Comparison of ENCODE assay signal across 15 cellular contexts in the genomic region with DNA sequence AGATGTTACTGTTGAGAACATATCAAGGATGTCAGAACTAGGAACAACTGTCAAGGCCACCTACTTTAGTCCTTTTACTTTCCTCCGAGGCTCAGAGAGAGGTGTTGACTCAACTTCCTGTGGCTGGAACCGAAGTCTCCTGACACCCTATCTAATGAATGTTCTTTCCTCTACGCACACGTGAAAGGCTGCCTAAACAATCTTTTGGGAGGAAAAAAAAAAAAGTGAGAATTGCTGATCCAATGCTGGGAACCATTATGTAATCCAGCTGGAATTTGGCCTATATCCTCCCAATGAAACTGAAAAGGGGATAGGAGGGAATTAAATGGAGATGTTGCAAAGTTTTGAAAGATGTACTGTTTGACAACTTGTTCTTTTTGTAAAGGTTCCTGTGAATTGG. TPM values are rescaled to one million over a fixed set of nuclear protein-coding genes. Genes with fewer than 3 reads are reported as not detected.
DNase-seq lines count a peak whose midpoint lies in the region; ATAC-seq, FAIRE-seq and TF ChIP-seq lines count a peak whose summit lies in the region.
"Had no signal": no experiment of that assay in that cellular context is flagged by ENCODE, and none has a peak within 500 bp of the region (broad histone marks: within the 10 kb centered on the region; RNA-seq: fewer than 3 reads in every experiment).

No MANE protein-coding gene starts in this region.

- peaks cover 36% of the 10 kb centered on the region for H3K4me1 Mint-ChIP-seq in astrocyte (ENCODE audit: low read depth, unreplicated experiment)

- no peaks in the 10 kb centered on the region for H3K36me3 Mint-ChIP-seq in astrocyte (ENCODE audit: low read depth, unreplicated experiment)

- TF ChIP-seq CTCF in astrocyte (IDR thresholded peaks at IDR 0.05; ENCODE audit: insufficient read depth, low read depth, low read length) = no peak

- peak overlapping the region; percentile 31 for H3K9ac ChIP-seq in astrocyte (ENCODE audit: low read length)

- H3K79me2 ChIP-seq in astrocyte (ENCODE audit: insufficient read depth, low read length) = no peaks in the 10 kb centered on the region

- DNase-seq in stimulated activated CD4-positive, alpha-beta T cell treated with anti-CD3 and anti-CD28 coated beads, Interleukin-15, amount 100 ng/mL, for 24 hours = peak; percentile 15
- no peak for DNase-seq in stimulated activated CD4-positive, alpha-beta T cell treated with anti-CD3 and anti-CD28 coated beads, Interleukin-2, amount 100 ng/mL, for 24 hours
- DNase-seq in astrocyte (ENCODE audit: low read depth) (peak; percentile 76), iris pigment epithelial cell (ENCODE audit: low read depth) (peak; percentile 75)
- DNase-seq: activated effector memory CD4-positive, alpha-beta T cell treated with anti-CD3 and anti-CD28 coated beads, Interleukin-2, amount 50 U/mL, for 16 hours; hypothalamus; NCI-H1436; posterior cingulate gyrus; SIG-M5; stimulated activated naive CD4-positive, alpha-beta T cell had no signal

- peak overlapping the region; percentile 75 for H3K27ac ChIP-seq in astrocyte (ENCODE audit: low read depth, low read length)
- H3K27ac ChIP-seq: C4-2B had no signal

- H3K27me3 Mint-ChIP-seq in astrocyte (ENCODE audit: low read depth, unreplicated experiment) = no peaks in the 10 kb centered on the region

- H3K4me2 ChIP-seq in astrocyte (ENCODE audit: low read length) = peak overlapping the region; percentile 57

- H3K9me3 ChIP-seq in astrocyte (ENCODE audit: insufficient read depth, low read depth, low read length) = no peaks in the 10 kb centered on the region

- H3K4me3 Mint-ChIP-seq in astrocyte (ENCODE audit: unreplicated experiment) = no peak overlapping the region

- H4K20me1 ChIP-seq in astrocyte (ENCODE audit: insufficient read depth, low read length) = no peaks in the 10 kb centered on the region

- H3K27ac Mint-ChIP-seq in astrocyte (ENCODE audit: unreplicated experiment) = peak overlapping the region; percentile 93

- FAIRE-seq in astrocyte (lab: Jason Lieb, UNC) = peak; percentile 90

- H3K4me1 ChIP-seq in astrocyte (ENCODE audit: insufficient read depth, low read length) = peaks cover 24% of the 10 kb centered on the region

- peak overlapping the region; percentile 24 for H2AFZ ChIP-seq in astrocyte (ENCODE audit: low read depth, low read length)

- no peak overlapping the region for H3K4me3 ChIP-seq in astrocyte (ENCODE audit: insufficient read depth, low read depth, low read length)

- H3K27me3 ChIP-seq in astrocyte (ENCODE audit: insufficient read depth, low read length) = no peaks in the 10 kb centered on the region

- ATAC-seq in HG03432 (IDR thresholded peaks at IDR 0.05; ENCODE audit: unreplicated experiment) (no peak), GM18502 (IDR thresholded peaks at IDR 0.05; ENCODE audit: poor library complexity, unreplicated experiment) (no peak), HG03139 (IDR thresholded peaks at IDR 0.05; ENCODE audit: unreplicated experiment) (no peak), HG02885 (IDR thresholded peaks at IDR 0.05; ENCODE audit: poor library complexity, unreplicated experiment) (no peak)

- H3K36me3 ChIP-seq in astrocyte (ENCODE audit: insufficient read depth, low read length) = no peaks in the 10 kb centered on the region

- H3K9me3 Mint-ChIP-seq in astrocyte (ENCODE audit: unreplicated experiment) = no peaks in the 10 kb centered on the region

RNA-seq across cellular contexts. Expression of gene MAP7D3, which starts 8.3 kb away (rescaled TPM):
- 15.0 and 19.4 TPM in 2 replicates for total RNA-seq in astrocyte

RNA-seq across cellular contexts. Expression of gene ADGRG4, which starts 41.2 kb away (rescaled TPM):
- total RNA-seq in astrocyte = 0.14 and 0.19 TPM in 2 replicates

Comparison
In these comparisons a context has a peak if more than half of its experiments do, and no peak if none do; other contexts are left out.
1. DNase-seq: peak in stimulated activated CD4-positive, alpha-beta T cell treated with anti-CD3 and anti-CD28 coated beads, Interleukin-15, amount 100 ng/mL, for 24 hours (single experiment), astrocyte (single experiment) and iris pigment epithelial cell (single experiment); none in stimulated activated CD4-positive, alpha-beta T cell treated with anti-CD3 and anti-CD28 coated beads, Interleukin-2, amount 100 ng/mL, for 24 hours (0 of 2).